In genomic region chr5:119451561-119451960, GRCh38 we compare ENCODE assay signal across 8 cellular contexts.
DNase-seq lines count a peak whose midpoint lies in the region; ATAC-seq and TF ChIP-seq lines count a peak whose summit lies in the region.
"Had no signal": no experiment of that assay in that cellular context is flagged by ENCODE, and none has a peak within 500 bp of the region (broad histone marks: within the 10 kb centered on the region; RNA-seq: fewer than 3 reads in every experiment).

No MANE protein-coding gene starts in this region.

- no peaks in the 10 kb centered on the region for H3K27me3 ChIP-seq in DOHH2 (ENCODE audit: control insufficient read depth, low read length)
- no peaks in the 10 kb centered on the region for H3K27me3 ChIP-seq in Loucy (ENCODE audit: insufficient read depth, low read length, poor library complexity, severe bottlenecking)
- H3K27me3 ChIP-seq in brain microvascular endothelial cell (replicated peaks): no peaks in the 10 kb centered on the region
- no peaks in the 10 kb centered on the region for H3K27me3 ChIP-seq in neuron (ENCODE audit: insufficient read depth, low read length)
- H3K27me3 ChIP-seq: ovary had no signal

- H3K27ac ChIP-seq in DOHH2 (ENCODE audit: low read depth, low read length) (no peak overlapping the region), brain microvascular endothelial cell (no peak overlapping the region)
- H3K27ac ChIP-seq: ovary had no signal

- no peaks in the 10 kb centered on the region for H3K9me2 ChIP-seq in DOHH2 (replicated peaks; ENCODE audit: control insufficient read depth, low read length)
- H3K9me2 ChIP-seq in Loucy (replicated peaks; ENCODE audit: low read depth, low read length): no peaks in the 10 kb centered on the region

- H3K9me3 ChIP-seq in DOHH2 (ENCODE audit: control insufficient read depth, insufficient read depth, low read length): 0 out of 2 replicates have a peak, but pooled peaks cover 4% of the 10 kb centered on the region
- no peaks in the 10 kb centered on the region for H3K9me3 ChIP-seq in Loucy (ENCODE audit: insufficient read depth, low read depth, low read length)
- peaks cover 6% of the 10 kb centered on the region for H3K9me3 ChIP-seq in neuron (ENCODE audit: low read length)
- H3K9me3 ChIP-seq: ovary had no signal

- H3F3A ChIP-seq in DOHH2 (ENCODE audit: control insufficient read depth, insufficient read depth) (no peaks in the 10 kb centered on the region; the same call in 1 of the 2 replicates), Loucy (ENCODE audit: low read depth) (no peaks in the 10 kb centered on the region)

- H3K4me2 ChIP-seq in DOHH2 (ENCODE audit: low read length) (peak overlapping the region; percentile 89), Loucy (ENCODE audit: low read depth, low read length, poor library complexity, severe bottlenecking) (peak overlapping the region; percentile 76)

- H3K79me2 ChIP-seq in DOHH2 (ENCODE audit: control insufficient read depth, low read length) (peaks cover 10% of the 10 kb centered on the region), Loucy (ENCODE audit: insufficient read depth, low read length) (peaks cover 10% of the 10 kb centered on the region; the same call in 1 of the 2 replicates)

- TF ChIP-seq CTCF in DOHH2 (IDR thresholded peaks at IDR 0.05; ENCODE audit: low read depth, low read length, poor library complexity, severe bottlenecking) (peak; percentile 33), Loucy (conservative IDR thresholded peaks at IDR 0.05; ENCODE audit: low read length) (peak; percentile 31; the same call in 1 of the 2 replicates), brain microvascular endothelial cell (IDR thresholded peaks at IDR 0.05; ENCODE audit: low read depth, low read length, missing control alignments) (peak; percentile 23)

- H3K9ac ChIP-seq in Loucy (ENCODE audit: low read depth, low read length, poor library complexity, severe bottlenecking): no peak overlapping the region

- H2AFZ ChIP-seq in Loucy (ENCODE audit: low read length): peak overlapping the region; percentile 86
- peak overlapping the region; percentile 57 for H2AFZ ChIP-seq in neuron (ENCODE audit: low read depth, low read length)

- H4K20me1 ChIP-seq in DOHH2 (ENCODE audit: control insufficient read depth, insufficient read depth, low read depth, low read length) (no peaks in the 10 kb centered on the region), Loucy (ENCODE audit: insufficient read depth, low read length, poor library complexity, severe bottlenecking) (no peaks in the 10 kb centered on the region)

- H3K4me1 ChIP-seq in DOHH2 (ENCODE audit: control insufficient read depth, low read length): peaks cover 21% of the 10 kb centered on the region
- peaks cover 17% of the 10 kb centered on the region for H3K4me1 ChIP-seq in Loucy (ENCODE audit: insufficient read depth, low read length, poor library complexity, severe bottlenecking)
- peaks cover 5% of the 10 kb centered on the region for H3K4me1 ChIP-seq in neuron (ENCODE audit: insufficient read depth, low read length)

- H3K4me3 ChIP-seq in DOHH2 (ENCODE audit: low read length) (peak overlapping the region; percentile 96), Loucy (ENCODE audit: low read length, poor library complexity, severe bottlenecking) (peak overlapping the region; percentile 80), brain microvascular endothelial cell (ENCODE audit: low read depth, low read length) (no peak overlapping the region), neuron (ENCODE audit: low read length) (peak overlapping the region; percentile 77)

- in situ Hi-C loops in brain microvascular endothelial cell (cut with HindIII; ENCODE audit: low pct_ligation_motif_present, low sequenced_read_pairs): no loop called here

- H3K36me3 ChIP-seq in DOHH2 (ENCODE audit: control insufficient read depth, low read length): no peaks in the 10 kb centered on the region
- H3K36me3 ChIP-seq in Loucy (ENCODE audit: insufficient read depth, low read length): no peaks in the 10 kb centered on the region
- no peaks in the 10 kb centered on the region for H3K36me3 ChIP-seq in brain microvascular endothelial cell (replicated peaks)
- no peaks in the 10 kb centered on the region for H3K36me3 ChIP-seq in neuron (ENCODE audit: insufficient read depth, low read length)
- H3K36me3 ChIP-seq: ovary had no signal

- ATAC-seq in GM18870 (IDR thresholded peaks at IDR 0.05; ENCODE audit: unreplicated experiment): no peak

- DNase-seq in brain microvascular endothelial cell: no peak
- DNase-seq in 8988T: no peak
- DNase-seq in OCI-M1 (lab: John Stamatoyannopoulos, UW): no peak
